ENCODE assay signal across 1 cellular context in genomic region chr9:129027685-129028191, GRCh38.
TF ChIP-seq lines count a peak whose summit lies in the region.

No MANE protein-coding gene starts in this region.

TF ChIP-seq in IMR-90, 13 proteins besides CTCF, POLR2A, EP300 and RAD21:
- TF ChIP-seq SMC3 (IDR thresholded peaks at IDR 0.05; ENCODE audit: low read depth, low read length) (no peak), NFE2L2 (IDR thresholded peaks at IDR 0.05; ENCODE audit: low read depth, low read length) (no peak), USF2 (IDR thresholded peaks at IDR 0.05; ENCODE audit: low read depth, low read length) (no peak), MAZ (IDR thresholded peaks at IDR 0.05; ENCODE audit: borderline replicate concordance, low read depth, low read length) (no peak), FOS (IDR thresholded peaks at IDR 0.05; ENCODE audit: low read depth, low read length) (no peak), BHLHE40 (IDR thresholded peaks at IDR 0.05; ENCODE audit: low read depth, low read length) (no peak), CHD1 (IDR thresholded peaks at IDR 0.05; ENCODE audit: low read depth, low read length) (no peak), RFX5 (IDR thresholded peaks at IDR 0.05; ENCODE audit: low read depth, low read length) (no peak), CEBPB (IDR thresholded peaks at IDR 0.05; ENCODE audit: low read depth, low read length) (no peak), ELK1 (IDR thresholded peaks at IDR 0.05; ENCODE audit: borderline replicate concordance, low read depth, low read length) (no peak), MXI1 (IDR thresholded peaks at IDR 0.05; ENCODE audit: borderline replicate concordance, low read depth, low read length) (no peak), RCOR1 (IDR thresholded peaks at IDR 0.05; ENCODE audit: insufficient replicate concordance, low read length) (no peak)
